ENCODE assay signal across 1 cellular context in the genomic region with DNA sequence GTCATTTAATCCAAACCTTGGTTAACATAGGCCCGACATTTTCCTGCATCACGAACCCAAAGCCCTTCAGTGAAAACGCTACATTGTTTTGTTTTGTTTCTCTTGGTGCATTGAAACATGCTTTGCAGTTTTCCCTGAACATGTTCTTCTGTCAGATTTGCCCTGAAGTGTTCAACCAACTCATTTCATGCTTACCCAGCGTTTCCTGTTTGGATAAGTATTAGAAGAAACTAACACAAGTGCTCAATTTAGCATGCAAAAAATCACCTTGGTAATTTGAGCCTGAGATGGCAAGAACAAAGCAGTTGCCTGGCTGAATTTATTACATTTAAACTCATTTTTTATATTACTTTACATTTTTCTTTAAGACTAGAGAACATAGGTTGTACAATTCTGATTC.
TF ChIP-seq lines count a peak whose summit lies in the region.

No MANE protein-coding gene starts in this region.

TF ChIP-seq in H1, 55 proteins besides CTCF, POLR2A, EP300 and RAD21 (continued from another document):
- TF ChIP-seq ATF2 (IDR thresholded peaks at IDR 0.05; ENCODE audit: low read length) (no peak), TEAD4 (IDR thresholded peaks at IDR 0.05; ENCODE audit: low read depth, low read length) (no peak)
